Comparison of ENCODE assay signal across 8 cellular contexts in the genomic region with DNA sequence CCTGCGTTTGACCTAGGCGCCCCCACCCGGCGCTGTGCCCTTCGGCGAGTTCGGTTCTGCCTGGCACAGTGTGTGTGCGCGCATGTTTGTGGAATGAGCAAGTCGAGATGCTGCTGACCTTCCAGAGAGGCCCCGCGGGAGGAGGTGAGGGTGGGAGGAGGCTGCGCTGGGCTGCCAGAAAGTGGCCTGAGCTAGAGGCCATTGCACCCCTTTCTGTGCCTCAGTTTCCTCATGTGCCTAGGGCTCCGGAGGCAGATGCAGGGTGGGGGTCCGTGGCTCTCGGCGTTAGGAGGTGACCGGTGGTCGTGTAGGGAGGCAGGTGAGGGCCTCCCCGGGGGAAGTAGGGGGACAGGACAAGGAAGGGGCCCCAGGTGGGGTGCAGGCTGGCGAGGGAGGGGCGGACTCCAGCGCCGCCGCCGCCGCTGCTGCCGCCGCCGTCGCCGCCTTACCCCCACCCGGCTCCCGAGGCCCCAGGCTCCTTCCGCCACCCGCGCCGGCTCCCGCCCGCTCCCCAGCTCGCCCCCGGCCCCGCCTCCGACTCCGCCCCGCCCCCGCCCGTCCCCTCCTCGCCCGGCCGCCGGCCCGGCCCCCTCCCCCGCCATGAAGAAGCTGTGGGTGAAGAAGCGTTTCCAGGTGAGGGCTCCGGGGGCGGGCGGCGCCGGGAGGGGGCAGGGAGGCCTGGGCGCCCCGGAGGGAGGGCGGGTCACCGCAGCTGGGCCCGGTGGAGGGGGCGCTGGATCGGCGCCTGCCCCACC. TPM values are rescaled to one million over a fixed set of nuclear protein-coding genes. Genes with fewer than 3 reads are reported as not detected.
DNase-seq lines count a peak whose midpoint lies in the region; ATAC-seq and TF ChIP-seq lines count a peak whose summit lies in the region.

No MANE protein-coding gene starts in this region.

- no peaks in the 10 kb centered on the region for H3K79me1 ChIP-seq in mesendoderm (ENCODE audit: low read length)

- H3K9me3 Mint-ChIP-seq in stimulated activated memory B cell treated with anti-CD40 and anti-IgM and Interleukin-4, amounts not matched to agents 10 μg/mL and 1 μg/mL and 100 μg/mL, for 72 hours: no peaks in the 10 kb centered on the region

- H2BK5ac ChIP-seq in mesendoderm (ENCODE audit: low read length): no peak overlapping the region

- peak overlapping the region; percentile 66 for H3K18ac ChIP-seq in mesendoderm (ENCODE audit: low read length)

- H3K56ac ChIP-seq in mesendoderm (ENCODE audit: low read length): peak overlapping the region; percentile 86

- H3K27ac ChIP-seq in BLaER1 treated with 17β-estradiol and CSF1 and Interleukin-3, amounts not matched to agents 10 nM and 100 nM: peak overlapping the region in 8 of 11 experiments; percentile 38 to 67 (median 54); a peak in 10 of 22 replicates
- no peak overlapping the region for H3K27ac ChIP-seq in KMS-11
- no peak overlapping the region for H3K27ac ChIP-seq in effector memory CD4-positive, alpha-beta T cell (ENCODE audit: insufficient read depth, low read length, poor library complexity, severe bottlenecking)
- no peak overlapping the region for H3K27ac ChIP-seq in mesendoderm (ENCODE audit: low read depth, low read length)

- H4K5ac ChIP-seq in mesendoderm (ENCODE audit: low read length): no peak overlapping the region

- peak overlapping the region; percentile 48 to 73 (median 62) for H3K4me3 ChIP-seq in BLaER1 treated with 17β-estradiol and CSF1 and Interleukin-3, amounts not matched to agents 10 nM and 100 nM
- H3K4me3 ChIP-seq in KMS-11 (IDR thresholded peaks at IDR 0.05; ENCODE audit: insufficient read depth, low read depth, low read length): no peak overlapping the region
- peak overlapping the region; percentile 48 for H3K4me3 ChIP-seq in effector memory CD4-positive, alpha-beta T cell (ENCODE audit: insufficient read depth, low read depth, low read length, poor library complexity, severe bottlenecking)
- peak overlapping the region; percentile 14 for H3K4me3 ChIP-seq in mesendoderm (ENCODE audit: low read length)

- H3K4me1 ChIP-seq in BLaER1 treated with 17β-estradiol and CSF1 and Interleukin-3, amounts not matched to agents 10 nM and 100 nM: peaks cover 0 to 50% (median 34%) of the 10 kb centered on the region in 10 experiments; a peak in 16 of 20 replicates
- no peaks in the 10 kb centered on the region for H3K4me1 ChIP-seq in KMS-11 (ENCODE audit: low read depth, poor library complexity, severe bottlenecking)
- peaks cover 2% of the 10 kb centered on the region for H3K4me1 ChIP-seq in effector memory CD4-positive, alpha-beta T cell (ENCODE audit: control insufficient read depth, insufficient read depth, low read length, poor library complexity, severe bottlenecking)
- H3K4me1 ChIP-seq in mesendoderm (ENCODE audit: control insufficient read depth, low read depth, low read length): no peaks in the 10 kb centered on the region

- peaks cover 0 to 24% (median 5%) of the 10 kb centered on the region in 11 experiments; a peak in 14 of 22 replicates for H3K27me3 ChIP-seq in BLaER1 treated with 17β-estradiol and CSF1 and Interleukin-3, amounts not matched to agents 10 nM and 100 nM
- peaks cover 16% of the 10 kb centered on the region; the same call in 1 of the 2 replicates for H3K27me3 ChIP-seq in KMS-11 (ENCODE audit: insufficient read depth, low read depth)
- no peaks in the 10 kb centered on the region for H3K27me3 ChIP-seq in effector memory CD4-positive, alpha-beta T cell (replicated peaks; ENCODE audit: control insufficient read depth, insufficient read depth, low read length, poor library complexity, severe bottlenecking)
- H3K27me3 ChIP-seq in mesendoderm (ENCODE audit: insufficient read depth, low read length, poor library complexity): no peaks in the 10 kb centered on the region

- H3K23ac ChIP-seq in mesendoderm (ENCODE audit: low read length): no peak overlapping the region

- H3K79me2 ChIP-seq in KMS-11 (ENCODE audit: insufficient read depth, low read depth): no peaks in the 10 kb centered on the region
- no peaks in the 10 kb centered on the region for H3K79me2 ChIP-seq in mesendoderm (ENCODE audit: control insufficient read depth, insufficient read depth, low read length)

- peak overlapping the region; percentile 92 for H2AFZ ChIP-seq in KMS-11 (ENCODE audit: low read depth)

- H2AK5ac ChIP-seq in mesendoderm (ENCODE audit: low read length): no peak overlapping the region

- H2BK120ac ChIP-seq in mesendoderm (ENCODE audit: low read depth, low read length): no peak overlapping the region

- peak; percentile 44 for DNase-seq in activated CD4-positive, alpha-beta T cell treated with anti-CD3 and anti-CD28 coated beads, Interleukin-2, amount 50 U/mL, for 48 hours
- peak; percentile 31 to 39 (median 33) for DNase-seq in effector memory CD4-positive, alpha-beta T cell
- DNase-seq in mesendoderm (peak; percentile 25), Ammon's horn (ENCODE audit: low spot score) (no peak)

- H3K27ac Mint-ChIP-seq in stimulated activated memory B cell treated with anti-CD40 and anti-IgM and Interleukin-4, amounts not matched to agents 10 μg/mL and 1 μg/mL and 100 μg/mL, for 72 hours: no peak overlapping the region

- H3K4me3 Mint-ChIP-seq in stimulated activated memory B cell treated with anti-CD40 and anti-IgM and Interleukin-4, amounts not matched to agents 10 μg/mL and 1 μg/mL and 100 μg/mL, for 72 hours: peak overlapping the region; percentile 73

- peaks cover 57% of the 10 kb centered on the region for H3K27me3 Mint-ChIP-seq in stimulated activated memory B cell treated with anti-CD40 and anti-IgM and Interleukin-4, amounts not matched to agents 10 μg/mL and 1 μg/mL and 100 μg/mL, for 72 hours

- TF ChIP-seq CTCF in KMS-11 (conservative IDR thresholded peaks at IDR 0.05; ENCODE audit: low read depth, low read length): no peak

- H3K4me1 Mint-ChIP-seq in stimulated activated memory B cell treated with anti-CD40 and anti-IgM and Interleukin-4, amounts not matched to agents 10 μg/mL and 1 μg/mL and 100 μg/mL, for 72 hours: peaks cover 24% of the 10 kb centered on the region

- no peak overlapping the region for H4K8ac ChIP-seq in mesendoderm (ENCODE audit: low read depth, low read length)

- no CpG with 5 or more reads among the region's 68 CpGs for WGBS in mesendoderm (ENCODE audit: extremely low coverage, insufficient coverage, low lambda C conversion rate)

- H3K36me3 Mint-ChIP-seq in stimulated activated memory B cell treated with anti-CD40 and anti-IgM and Interleukin-4, amounts not matched to agents 10 μg/mL and 1 μg/mL and 100 μg/mL, for 72 hours: no peaks in the 10 kb centered on the region

- H4K20me1 ChIP-seq in BLaER1 treated with 17β-estradiol and CSF1 and Interleukin-3, amounts not matched to agents 10 nM and 100 nM: peaks cover 0 to 10% (median 0%) of the 10 kb centered on the region in 11 experiments; a peak in 5 of 22 replicates
- no peaks in the 10 kb centered on the region for H4K20me1 ChIP-seq in KMS-11 (ENCODE audit: insufficient read depth)

- H3K4ac ChIP-seq in mesendoderm (ENCODE audit: low read depth, low read length): no peak overlapping the region

- peak overlapping the region; percentile 60 to 79 (median 70); a peak in 20 of 22 replicates for H3K9ac ChIP-seq in BLaER1 treated with 17β-estradiol and CSF1 and Interleukin-3, amounts not matched to agents 10 nM and 100 nM
- H3K9ac ChIP-seq in KMS-11 (no peak overlapping the region), mesendoderm (ENCODE audit: low read length) (peak overlapping the region; percentile 67)

- peak; percentile 9 for ATAC-seq in stimulated activated memory B cell treated with anti-CD40 and anti-IgM and Interleukin-4, amounts not matched to agents 10 μg/mL and 1 μg/mL and 100 μg/mL, for 72 hours
- no peak for ATAC-seq in HG03520 (IDR thresholded peaks at IDR 0.05; ENCODE audit: unreplicated experiment)

- H3K9me3 ChIP-seq in BLaER1 treated with 17β-estradiol and CSF1 and Interleukin-3, amounts not matched to agents 10 nM and 100 nM (replicated peaks in 1 of 11): no peaks in the 10 kb centered on the region
- H3K9me3 ChIP-seq in effector memory CD4-positive, alpha-beta T cell (ENCODE audit: control insufficient read depth, low read length): no peaks in the 10 kb centered on the region

- H2BK15ac ChIP-seq in mesendoderm (replicated peaks; ENCODE audit: low read depth): no peak overlapping the region

- H3K4me2 ChIP-seq in BLaER1 treated with 17β-estradiol and CSF1 and Interleukin-3, amounts not matched to agents 10 nM and 100 nM: peak overlapping the region; percentile 80 to 91 (median 84)
- H3K4me2 ChIP-seq in KMS-11 (peak overlapping the region; percentile 88), mesendoderm (ENCODE audit: low read length) (peak overlapping the region; percentile 73)

- no peaks in the 10 kb centered on the region for H3K36me3 ChIP-seq in BLaER1 treated with 17β-estradiol and CSF1 and Interleukin-3, amounts not matched to agents 10 nM and 100 nM
- H3K36me3 ChIP-seq in KMS-11 (ENCODE audit: insufficient read depth) (no peaks in the 10 kb centered on the region), mesendoderm (ENCODE audit: control insufficient read depth, insufficient read depth, low read length) (no peaks in the 10 kb centered on the region)
- no peaks in the 10 kb centered on the region for H3K36me3 ChIP-seq in effector memory CD4-positive, alpha-beta T cell (ENCODE audit: control insufficient read depth, insufficient read depth, low read length)

RNA-seq across cellular contexts. Expression of a gene that starts 7.0 kb away (rescaled TPM):
- polyA plus RNA-seq in mesendoderm (2013, experiment 1 of 2): 6.7 TPM
- 6.4 TPM for polyA plus RNA-seq in mesendoderm (2013, experiment 2 of 2)

RNA-seq across cellular contexts. Expression of a gene that starts 23.5 kb away (rescaled TPM):
- 3.5 TPM for polyA plus RNA-seq in mesendoderm (2013, experiment 1 of 2)
- polyA plus RNA-seq in mesendoderm (2013, experiment 2 of 2): 3.2 TPM

RNA-seq across cellular contexts. Expression of a gene that starts 53.9 kb away (rescaled TPM):
- 49.5 TPM for polyA plus RNA-seq in mesendoderm (2013, experiment 1 of 2)
- polyA plus RNA-seq in mesendoderm (2013, experiment 2 of 2): 50.4 TPM

RNA-seq across cellular contexts. Expression of a gene that starts 57.1 kb away (rescaled TPM):
- polyA plus RNA-seq in mesendoderm (2013, experiment 1 of 2): 20.4 TPM
- 20.2 TPM for polyA plus RNA-seq in mesendoderm (2013, experiment 2 of 2)

Comparison
In these comparisons a context has a peak if more than half of its experiments do, and no peak if none do; other contexts are left out.
1. H3K27ac ChIP-seq: peak in BLaER1 treated with 17β-estradiol and CSF1 and Interleukin-3, amounts not matched to agents 10 nM and 100 nM (8 of 11); none in KMS-11 (single experiment), effector memory CD4-positive, alpha-beta T cell (single experiment) and mesendoderm (single experiment).
2. Peak in every context shown above with its lines, with median percentiles within 50 percentile points of each other: H3K4me2 ChIP-seq.